8 cellular contexts compared by ENCODE assay signal in the genomic region with DNA sequence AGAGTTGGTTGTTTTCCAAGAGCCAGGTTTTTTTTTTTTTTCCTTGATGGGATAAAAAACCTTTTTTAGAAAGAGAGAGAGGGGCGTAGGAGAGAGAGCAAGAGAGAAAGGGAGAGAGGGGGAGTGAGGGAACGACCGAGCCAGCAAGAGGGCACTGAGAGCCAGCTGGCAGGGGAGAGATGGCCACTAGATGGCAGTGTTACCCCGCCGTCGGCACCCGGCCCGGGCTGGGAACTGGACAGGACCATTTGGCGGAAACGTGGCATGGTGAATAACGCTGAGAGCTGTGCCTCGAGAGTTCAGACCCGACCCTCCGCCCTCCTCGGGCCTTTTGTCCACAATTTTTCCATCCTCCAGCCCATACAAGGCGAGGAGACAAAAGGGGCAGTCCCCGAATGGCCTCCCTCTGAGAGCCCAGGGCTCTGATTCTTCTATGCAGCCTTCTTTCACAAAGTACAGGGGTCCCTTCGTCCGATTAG.
A peak's percentile ranks its signal among the peaks of the same experiment; 100 is the strongest.
DNase-seq lines count a peak whose midpoint lies in the region; ATAC-seq lines count a peak whose summit lies in the region.

No MANE protein-coding gene starts in this region.

- H3K9me3 ChIP-seq in endocrine pancreas (ENCODE audit: control insufficient read depth, low read length), result no peaks in the 10 kb centered on the region

- peaks cover 3% of the 10 kb centered on the region for H3K4me1 ChIP-seq in endocrine pancreas (ENCODE audit: control insufficient read depth, insufficient read depth, low read length)

- H3K4me3 ChIP-seq in endocrine pancreas (ENCODE audit: control insufficient read depth, insufficient read depth, low read length), result peak overlapping the region; percentile 77

- no peaks in the 10 kb centered on the region for H3K27me3 ChIP-seq in endocrine pancreas (ENCODE audit: control insufficient read depth, insufficient read depth, low read length)

- no peaks in the 10 kb centered on the region for H3K36me3 ChIP-seq in endocrine pancreas (ENCODE audit: control insufficient read depth, insufficient read depth, low read length)

- H3K9ac ChIP-seq in endocrine pancreas (ENCODE audit: control insufficient read depth, insufficient read depth, low read length), result peak overlapping the region; percentile 36

- DNase-seq in COLO668 (lab: John Stamatoyannopoulos, UW; ENCODE audit: unreplicated experiment) (peak; percentile 76), HK-2 (ENCODE audit: unreplicated experiment) (peak; percentile 93), NCI-H82 treated with DMSO at 0.1 percent for 48 hours (lab: John Stamatoyannopoulos, UW; ENCODE audit: unreplicated experiment) (peak; percentile 42), mesenteric fat pad (ENCODE audit: low spot score) (peak; percentile 94)
- peak; percentile 35 to 50 for DNase-seq in activated CD8-positive, alpha-beta memory T cell treated with anti-CD3 and anti-CD28 coated beads for 4 hours (ENCODE audit: low read depth in 2 of 2)
- DNase-seq in stimulated activated CD8-positive, alpha-beta memory T cell treated with anti-CD3 and anti-CD28 coated beads, Interleukin-15, amount 100 ng/mL, for 4 hours (ENCODE audit: low read depth in 2 of 2), result peak; percentile 36 to 43

- ATAC-seq in GM19467 (IDR thresholded peaks at IDR 0.05; ENCODE audit: unreplicated experiment), result peak; percentile 86

Comparison
In these comparisons a context has a peak if more than half of its experiments do, and no peak if none do; other contexts are left out.
1. Peak in every context shown above with its lines: DNase-seq, ATAC-seq and H3K4me3 ChIP-seq.
2. DNase-seq: peak in every context shown above with its lines; median percentile 94 in mesenteric fat pad; 93 in HK-2; 76 in COLO668; 42 in activated CD8-positive, alpha-beta memory T cell treated with anti-CD3 and anti-CD28 coated beads for 4 hours; 42 in NCI-H82 treated with DMSO at 0.1 percent for 48 hours; 40 in stimulated activated CD8-positive, alpha-beta memory T cell treated with anti-CD3 and anti-CD28 coated beads, Interleukin-15, amount 100 ng/mL, for 4 hours.